8 cellular contexts compared by ENCODE assay signal in the genomic region with DNA sequence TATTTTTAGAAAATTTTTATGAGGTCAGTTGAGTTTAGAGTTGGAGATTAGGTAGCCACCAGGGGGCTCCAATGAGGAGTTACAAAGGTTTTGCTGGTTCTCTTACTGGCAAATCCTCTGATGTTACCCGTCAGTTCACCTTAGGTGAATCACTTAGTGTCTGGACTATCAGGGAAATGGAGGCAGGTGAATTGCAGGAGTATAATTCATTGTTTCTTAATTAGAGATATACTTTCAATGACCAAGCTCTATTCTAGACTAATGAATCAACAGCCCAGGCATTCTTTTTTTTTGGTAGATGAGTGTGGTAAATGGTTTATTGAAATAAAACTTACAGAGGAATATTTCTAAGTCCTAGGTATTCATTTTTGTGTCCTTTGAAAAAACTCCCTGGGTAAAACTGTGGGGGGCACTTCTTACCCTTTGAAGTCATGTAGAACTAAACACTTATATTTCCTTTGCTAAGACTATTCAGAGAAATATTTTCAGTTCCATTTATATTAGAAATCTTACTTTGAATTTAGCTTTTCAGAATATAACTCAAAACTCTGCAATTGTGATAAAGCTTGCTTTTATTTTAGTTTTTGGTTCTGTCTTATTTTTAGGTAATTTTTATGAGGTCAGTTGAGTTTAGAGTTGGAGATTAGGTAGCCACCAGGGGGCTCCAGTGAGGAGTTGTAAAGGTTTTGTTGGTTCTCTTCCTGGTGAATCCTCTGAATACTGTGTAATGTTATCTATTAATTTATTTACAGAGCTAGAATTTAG. TPM values are rescaled to one million over a fixed set of nuclear protein-coding genes. Genes with fewer than 3 reads are reported as not detected.
DNase-seq lines count a peak whose midpoint lies in the region; ATAC-seq, FAIRE-seq and TF ChIP-seq lines count a peak whose summit lies in the region.

No MANE protein-coding gene starts in this region.

- peak; percentile 29 for TF ChIP-seq CTCF in AG04449 (IDR thresholded peaks at IDR 0.05; ENCODE audit: insufficient read depth, low read length, missing control alignments)
- peak; percentile 54 for TF ChIP-seq CTCF in nephron progenitor cell (IDR thresholded peaks at IDR 0.05)

- peak; percentile 75 for ATAC-seq in activated CD8-positive, alpha-beta memory T cell treated with anti-CD3 and anti-CD28 coated beads, Interleukin-2, amount 10 ng/mL, durations not matched to agents 7 days and 5 days

- H3K36me3 Mint-ChIP-seq in activated CD8-positive, alpha-beta memory T cell treated with anti-CD3 and anti-CD28 coated beads, Interleukin-2, amount 10 ng/mL, durations not matched to agents 7 days and 5 days, result peaks cover 53% of the 10 kb centered on the region
- peaks cover 66% of the 10 kb centered on the region for H3K36me3 Mint-ChIP-seq in nephron progenitor cell (ENCODE audit: low read depth)

- CTCF ChIA-PET in AG04449 (lab: Yijun Ruan, JAX), result interaction anchor here (0.6 to 11.1 kb wide), 42 partner anchors 11 to 549 kb away, joined by 3 to 247 read pairs (median 5); partner anchors contain the start of genes CDK5R1 and PSMD11
- CTCF ChIA-PET in activated CD8-positive, alpha-beta memory T cell treated with anti-CD3 and anti-CD28 coated beads, Interleukin-2, amount 10 ng/mL, durations not matched to agents 7 days and 5 days (lab: Charles Lee), result interaction anchor here (0.7 to 4.4 kb wide), 54 partner anchors 8 to 474 kb away, joined by 3 to 67 read pairs (median 4); partner anchors contain the start of genes CDK5R1, MYO1D and PSMD11

- POLR2A ChIA-PET in AG04449 (lab: Yijun Ruan, JAX), result no interaction called here

- no peaks in the 10 kb centered on the region for H3K9me3 Mint-ChIP-seq in activated CD8-positive, alpha-beta memory T cell treated with anti-CD3 and anti-CD28 coated beads, Interleukin-2, amount 10 ng/mL, durations not matched to agents 7 days and 5 days (ENCODE audit: low read depth)
- no peaks in the 10 kb centered on the region for H3K9me3 Mint-ChIP-seq in nephron progenitor cell

- peak overlapping the region; percentile 66 for H3K27ac Mint-ChIP-seq in activated CD8-positive, alpha-beta memory T cell treated with anti-CD3 and anti-CD28 coated beads, Interleukin-2, amount 10 ng/mL, durations not matched to agents 7 days and 5 days
- H3K27ac Mint-ChIP-seq in nephron progenitor cell, result no peak overlapping the region

- no peak for DNase-seq in AG04449 (ENCODE audit: low read depth, low spot score)
- DNase-seq in H4 (ENCODE audit: low spot score), result peak; percentile 40
- peak; percentile 56 for DNase-seq in NCI-H774 (lab: John Stamatoyannopoulos, UW)
- peak; percentile 78 for DNase-seq in activated CD8-positive, alpha-beta memory T cell treated with anti-CD3 and anti-CD28 coated beads, Interleukin-2, amount 10 ng/mL, durations not matched to agents 7 days and 5 days
- peak; percentile 71 to 83 for DNase-seq in erythroblast (lab: John Stamatoyannopoulos, UW)
- DNase-seq in nephron progenitor cell, result peak; percentile 74
- peak; percentile 55 for DNase-seq in urothelium cell line (ENCODE audit: low spot score)
- no peak for DNase-seq in cortex of kidney (lab: John Stamatoyannopoulos, UW)

- no peak for FAIRE-seq in urothelium cell line (lab: Jason Lieb, UNC)

- H3K4me3 ChIP-seq in AG04449 (ENCODE audit: low read depth, low read length), result no peak overlapping the region

- peaks cover 31% of the 10 kb centered on the region for H3K4me1 Mint-ChIP-seq in activated CD8-positive, alpha-beta memory T cell treated with anti-CD3 and anti-CD28 coated beads, Interleukin-2, amount 10 ng/mL, durations not matched to agents 7 days and 5 days
- no peaks in the 10 kb centered on the region for H3K4me1 Mint-ChIP-seq in nephron progenitor cell

- no peak for TF ChIP-seq POLR2A in erythroblast (IDR thresholded peaks at IDR 0.05; ENCODE audit: low read length)

- H3K27me3 Mint-ChIP-seq in activated CD8-positive, alpha-beta memory T cell treated with anti-CD3 and anti-CD28 coated beads, Interleukin-2, amount 10 ng/mL, durations not matched to agents 7 days and 5 days, result no peaks in the 10 kb centered on the region
- no peaks in the 10 kb centered on the region for H3K27me3 Mint-ChIP-seq in nephron progenitor cell (ENCODE audit: low read depth, poor library complexity)

- no peak overlapping the region for H3K4me3 Mint-ChIP-seq in activated CD8-positive, alpha-beta memory T cell treated with anti-CD3 and anti-CD28 coated beads, Interleukin-2, amount 10 ng/mL, durations not matched to agents 7 days and 5 days
- no peak overlapping the region for H3K4me3 Mint-ChIP-seq in nephron progenitor cell

RNA-seq across cellular contexts. Expression of gene PSMD11, which starts 17.7 kb away (rescaled TPM):
- total RNA-seq in H4 (2014; rRNA removed; shearing (Covaris generic)), result 119 and 172 TPM in 2 replicates
- 100 to 1,000 TPM; 110 to 139 TPM for total RNA-seq in activated CD8-positive, alpha-beta memory T cell treated with anti-CD3 and anti-CD28 coated beads, Interleukin-2, amount 10 ng/mL, durations not matched to agents 7 days and 5 days

RNA-seq across cellular contexts. Expression of gene CDK5R1, which starts 24.8 kb away (rescaled TPM):
- 2.5 and 3.2 TPM in 2 replicates for total RNA-seq in H4 (2014; rRNA removed; shearing (Covaris generic))
- 1 to 10 TPM; 3.3 to 3.5 TPM for total RNA-seq in activated CD8-positive, alpha-beta memory T cell treated with anti-CD3 and anti-CD28 coated beads, Interleukin-2, amount 10 ng/mL, durations not matched to agents 7 days and 5 days

Comparison
In these comparisons a context has a peak if more than half of its experiments do, and no peak if none do; other contexts are left out.
1. DNase-seq: peak in H4 (single experiment), NCI-H774 (single experiment), activated CD8-positive, alpha-beta memory T cell treated with anti-CD3 and anti-CD28 coated beads, Interleukin-2, amount 10 ng/mL, durations not matched to agents 7 days and 5 days (single experiment), erythroblast (2 of 2), nephron progenitor cell (single experiment) and urothelium cell line (single experiment); none in AG04449 (single experiment) and cortex of kidney (single experiment).